ENCODE assay signal across 8 cellular contexts in the genomic region with DNA sequence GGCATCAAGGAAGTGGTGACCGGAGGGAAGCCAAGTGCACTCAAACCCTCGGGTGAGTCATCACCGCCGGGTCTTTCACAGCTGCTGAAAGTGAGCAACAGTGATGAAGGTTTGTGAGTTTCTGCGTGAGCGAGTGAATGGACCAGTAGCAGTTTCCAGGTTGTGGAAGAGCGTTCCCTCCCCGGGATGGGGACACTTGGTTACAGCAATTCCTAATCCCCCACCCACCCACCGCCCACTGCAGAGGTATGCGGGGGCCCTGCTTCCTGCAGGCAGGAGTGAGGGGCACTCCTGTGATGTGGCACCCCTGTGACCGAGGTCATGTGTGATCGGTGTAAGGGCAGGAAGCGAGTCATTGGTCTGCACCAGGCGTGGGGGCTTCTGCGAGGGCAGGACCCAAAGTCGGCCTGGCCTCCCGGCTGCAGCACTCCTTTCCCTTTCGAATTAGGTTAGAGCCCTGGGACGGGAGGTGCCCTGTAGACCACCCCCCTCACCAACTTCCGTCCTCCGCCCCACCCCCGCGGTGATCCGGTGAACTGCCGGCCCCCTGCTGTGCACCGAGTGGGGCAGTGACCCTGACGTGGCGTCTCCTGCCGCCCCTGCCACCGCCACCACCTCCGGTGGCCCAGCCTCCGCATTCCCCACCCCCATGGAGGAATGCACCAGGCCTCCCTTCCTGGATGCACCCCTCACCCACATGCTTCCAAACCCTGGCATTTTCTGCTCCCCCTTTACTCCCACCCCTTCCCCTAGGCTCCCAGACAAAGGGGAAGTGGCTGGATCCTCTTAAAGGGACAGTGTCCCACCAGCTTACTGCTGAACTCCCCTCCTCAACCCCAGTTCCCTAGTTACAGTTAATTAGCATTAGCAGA. TPM values are rescaled to one million over a fixed set of nuclear protein-coding genes. Genes with fewer than 3 reads are reported as not detected.
DNase-seq lines count a peak whose midpoint lies in the region; ATAC-seq, FAIRE-seq and TF ChIP-seq lines count a peak whose summit lies in the region.

No MANE protein-coding gene starts in this region.

- peak; percentile 76 for ATAC-seq in mucosa of descending colon

- peak overlapping the region; percentile 50 for H3K4me3 Mint-ChIP-seq in endodermal cell

- WGBS in endodermal cell (ENCODE audit: insufficient coverage in 1 of 2, insufficient read length in 1 of 2), 2 experiments, result 22 to 33% methylated on average over 10 to 32 of the region's 32 CpGs

- H3K27me3 Mint-ChIP-seq in endodermal cell (ENCODE audit: insufficient read depth), result no peaks in the 10 kb centered on the region

- H3K27me3 ChIP-seq in endodermal cell (ENCODE audit: control insufficient read depth, insufficient read depth, low read length, poor library complexity, severe bottlenecking), result no peaks in the 10 kb centered on the region

- H3K4me1 ChIP-seq in endodermal cell (ENCODE audit: control insufficient read depth, insufficient read depth, low read length) (peaks cover 14% of the 10 kb centered on the region), mucosa of descending colon (ENCODE audit: low read depth) (no peaks in the 10 kb centered on the region)

- H3K9me3 Mint-ChIP-seq in endodermal cell, result peaks cover 9% of the 10 kb centered on the region

- TF ChIP-seq CTCF in endodermal cell (conservative IDR thresholded peaks at IDR 0.05), result peak; percentile 23
- no peak for TF ChIP-seq CTCF in mucosa of descending colon (IDR thresholded peaks at IDR 0.05)

- DNase-seq in H54 (ENCODE audit: insufficient read length, low spot score), result peak; percentile 96
- DNase-seq in NCI-H2029 treated with DMSO at 0.1 percent for 48 hours (lab: John Stamatoyannopoulos, UW), result peak; percentile 40
- peak; percentile 39 to 56 for DNase-seq in activated CD8-positive, alpha-beta memory T cell treated with anti-CD3 and anti-CD28 coated beads for 1 hour (ENCODE audit: extremely low read depth in 1 of 2, low read depth in 1 of 2)
- DNase-seq in endodermal cell, result peak; percentile 93
- peak; percentile 68 to 87 (median 72) for DNase-seq in mucosa of descending colon
- peak; percentile 47 to 59 for DNase-seq in stimulated activated CD8-positive, alpha-beta memory T cell treated with anti-CD3 and anti-CD28 coated beads, Interleukin-4, amount 100 ng/mL, for 1 hour (ENCODE audit: low read depth in 2 of 2, low spot score in 1 of 2)
- DNase-seq in NCI-H1092 treated with DMSO at 0.1 percent for 48 hours (lab: John Stamatoyannopoulos, UW), result no peak

- H3K9me3 ChIP-seq in endodermal cell (ENCODE audit: control insufficient read depth, low read length) (peaks cover 14% of the 10 kb centered on the region), mucosa of descending colon (no peaks in the 10 kb centered on the region)

- H3K4me1 Mint-ChIP-seq in endodermal cell, result peaks cover 12% of the 10 kb centered on the region

- intact Hi-C loops in mucosa of descending colon (cut with DNase I, micrococcal nuclease), result no loop called here

- H3K4me3 ChIP-seq in endodermal cell (ENCODE audit: low read length) (peak overlapping the region; percentile 53), mucosa of descending colon (no peak overlapping the region)

- peak; percentile 24; the same call in 1 of the 2 replicates for TF ChIP-seq POLR2A in H54 (IDR thresholded peaks at IDR 0.05; ENCODE audit: low read depth, low read length)

- FAIRE-seq in G401.6 (lab: Jason Lieb, UNC) (peak; percentile 19), H54 (lab: Jason Lieb, UNC) (no peak)

- peak overlapping the region; percentile 79 for H3K27ac ChIP-seq in endodermal cell (ENCODE audit: low read depth, low read length)

- peak overlapping the region; percentile 95 for H3K27ac Mint-ChIP-seq in endodermal cell

- peak overlapping the region; percentile 38 for H3K9ac ChIP-seq in endodermal cell (ENCODE audit: extremely low read depth, low read length, poor library complexity, severe bottlenecking)

- peaks cover 38% of the 10 kb centered on the region for H3K36me3 Mint-ChIP-seq in endodermal cell (ENCODE audit: low read depth)

- H3K36me3 ChIP-seq in endodermal cell (ENCODE audit: control insufficient read depth, insufficient read depth, low read length), result peaks cover 38% of the 10 kb centered on the region
- H3K36me3 ChIP-seq in mucosa of descending colon (ENCODE audit: low read depth), result no peaks in the 10 kb centered on the region

RNA-seq across cellular contexts. Expression of gene LIMK1, which starts 10.9 kb away (rescaled TPM):
- total RNA-seq in endodermal cell (10 to 100 TPM; 83.9 TPM), mucosa of descending colon (10 to 100 TPM; 12.0 to 15.6 (median 12.1) TPM)
- polyA plus RNA-seq in endodermal cell (2013, experiment 1 of 2), result 53.1 TPM
- polyA plus RNA-seq in endodermal cell (2013, experiment 2 of 2), result 54.2 TPM

Comparison
In these comparisons a context has a peak if more than half of its experiments do, and no peak if none do; other contexts are left out.
1. RNA of gene LIMK1, which starts 10.9 kb away (total RNA-seq): 83.9 TPM in endodermal cell; 12.0 to 15.6 TPM in mucosa of descending colon; every median in the first group is over 4 times any median in the second.